Comparison of ENCODE assay signal across 1 cellular context in the genomic region with DNA sequence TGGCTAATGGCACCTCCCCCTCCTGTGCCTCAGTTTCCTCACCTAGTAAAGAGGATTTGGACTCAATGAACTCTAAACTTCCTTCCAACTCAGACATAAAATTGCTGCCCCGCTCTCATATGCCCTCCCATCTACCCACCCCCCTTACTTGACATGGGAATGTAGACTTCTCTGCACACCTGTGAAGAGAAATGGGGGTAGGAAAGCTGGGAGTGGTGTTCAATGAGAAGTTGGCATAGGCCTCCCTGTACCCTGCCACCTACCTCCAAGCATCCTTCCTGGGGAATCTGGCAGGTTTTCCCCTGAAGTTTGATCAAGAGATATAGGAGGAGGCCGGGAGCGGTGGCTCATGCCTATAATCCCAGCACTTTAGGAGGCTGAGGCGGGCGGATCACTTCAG.
TF ChIP-seq lines count a peak whose summit lies in the region.

No MANE protein-coding gene starts in this region.

TF ChIP-seq in H1, 55 proteins besides CTCF, POLR2A, EP300 and RAD21:
- TF ChIP-seq NRF1 (IDR thresholded peaks at IDR 0.05; ENCODE audit: low read depth, low read length) = no peak
- no peak for TF ChIP-seq CBX5 (IDR thresholded peaks at IDR 0.05; ENCODE audit: low read depth, low read length)
- TF ChIP-seq GTF2F1 (IDR thresholded peaks at IDR 0.05; ENCODE audit: borderline replicate concordance, low read depth, low read length) = no peak
- no peak for TF ChIP-seq CHD1 (IDR thresholded peaks at IDR 0.05; ENCODE audit: low read depth, low read length)
- no peak for TF ChIP-seq ZNF274 (IDR thresholded peaks at IDR 0.05; ENCODE audit: borderline replicate concordance, extremely low read depth, low read length)
- TF ChIP-seq YY1 (IDR thresholded peaks at IDR 0.05; ENCODE audit: low read depth, low read length) = no peak
- TF ChIP-seq SIX5 (IDR thresholded peaks at IDR 0.05; ENCODE audit: low read depth, low read length) = no peak
- no peak for TF ChIP-seq CHD7 (IDR thresholded peaks at IDR 0.05; ENCODE audit: insufficient replicate concordance, low read length)
- no peak for TF ChIP-seq NANOG (IDR thresholded peaks at IDR 0.05; ENCODE audit: insufficient read depth, low read depth, low read length, poor library complexity, severe bottlenecking)
- TF ChIP-seq TBP (IDR thresholded peaks at IDR 0.05; ENCODE audit: low read depth, low read length) = no peak
- TF ChIP-seq ATF3 (IDR thresholded peaks at IDR 0.05; ENCODE audit: insufficient read depth, low read depth, low read length) = no peak
- TF ChIP-seq HDAC2 (IDR thresholded peaks at IDR 0.05; ENCODE audit: borderline replicate concordance in 1 of 2, low read depth in 2 of 2, low read length in 2 of 2) = no peak
- no peak for TF ChIP-seq TEAD4 (IDR thresholded peaks at IDR 0.05; ENCODE audit: low read depth, low read length)
- no peak for TF ChIP-seq SUZ12 (IDR thresholded peaks at IDR 0.05; ENCODE audit: low read length)
- no peak for TF ChIP-seq TCF12 (IDR thresholded peaks at IDR 0.05; ENCODE audit: low read depth, low read length)
- no peak for TF ChIP-seq EZH2 (IDR thresholded peaks at IDR 0.05; ENCODE audit: low read depth, low read length, severe bottlenecking)
- TF ChIP-seq JUND (IDR thresholded peaks at IDR 0.05; ENCODE audit: low read length) = no peak
- TF ChIP-seq ASH2L (IDR thresholded peaks at IDR 0.05; ENCODE audit: low read length) = no peak
- TF ChIP-seq SRF (IDR thresholded peaks at IDR 0.05; ENCODE audit: low read depth, low read length) = no peak
